In genomic region chr18:64027931-64028695, GRCh38 we compare ENCODE assay signal across 13 cellular contexts.
DNase-seq lines count a peak whose midpoint lies in the region; ATAC-seq, FAIRE-seq and TF ChIP-seq lines count a peak whose summit lies in the region.
"Had no signal": no experiment of that assay in that cellular context is flagged by ENCODE, and none has a peak within 500 bp of the region (broad histone marks: within the 10 kb centered on the region; RNA-seq: fewer than 3 reads in every experiment).

No MANE protein-coding gene starts in this region.

- no peak for FAIRE-seq in H54 (lab: Jason Lieb, UNC)
- FAIRE-seq: bronchial epithelial cell had no signal

- TF ChIP-seq CTCF in nephron progenitor cell (IDR thresholded peaks at IDR 0.05) = no peak

- H3K9me3 Mint-ChIP-seq in nephron progenitor cell = peaks cover 5% of the 10 kb centered on the region

- H3K4me3 Mint-ChIP-seq in nephron progenitor cell = no peak overlapping the region
- H3K4me3 Mint-ChIP-seq: activated CD8-positive, alpha-beta T cell treated with anti-CD3 and anti-CD28 coated beads, Interleukin-2, amount 10 ng/mL, durations not matched to agents 7 days and 5 days had no signal

- no peak for DNase-seq in nephron progenitor cell
- no peak for DNase-seq in T-helper 1 cell
- no peak for DNase-seq in H54 (ENCODE audit: insufficient read length, low spot score)
- no peak for DNase-seq in NCI-H345 treated with DMSO at 0.1 percent for 48 hours (lab: John Stamatoyannopoulos, UW; ENCODE audit: unreplicated experiment)
- DNase-seq: activated CD8-positive, alpha-beta T cell treated with anti-CD3 and anti-CD28 coated beads, Interleukin-2, amount 10 ng/mL, durations not matched to agents 7 days and 5 days; activated naive CD4-positive, alpha-beta T cell treated with Interleukin-2 at 50 U/mL for 16 hours; NCI-H2029 treated with DMSO at 0.1 percent for 48 hours; PC-3; stimulated activated CD4-positive, alpha-beta T cell treated with anti-CD3 and anti-CD28 coated beads, Interleukin-4, amount 100 ng/mL, for 4 hours had no signal

- H3K27me3 Mint-ChIP-seq in nephron progenitor cell (ENCODE audit: low read depth, poor library complexity) = peaks cover 2% of the 10 kb centered on the region

- TF ChIP-seq POLR2A in H54 (IDR thresholded peaks at IDR 0.05; ENCODE audit: low read depth, low read length) = no peak

- H3K4me1 Mint-ChIP-seq in nephron progenitor cell = peaks cover 43% of the 10 kb centered on the region

- H3K36me3 Mint-ChIP-seq in nephron progenitor cell (ENCODE audit: low read depth) = no peaks in the 10 kb centered on the region

- H3K27ac Mint-ChIP-seq in nephron progenitor cell = peak overlapping the region; percentile 94
- H3K27ac Mint-ChIP-seq: activated CD8-positive, alpha-beta T cell treated with anti-CD3 and anti-CD28 coated beads, Interleukin-2, amount 10 ng/mL, durations not matched to agents 7 days and 5 days had no signal

- ATAC-seq in GM18868 (IDR thresholded peaks at IDR 0.05; ENCODE audit: unreplicated experiment) (peak; percentile 89), GM21447 (IDR thresholded peaks at IDR 0.05; ENCODE audit: unreplicated experiment) (peak; percentile 89), HG03025 (IDR thresholded peaks at IDR 0.05; ENCODE audit: low FRiP score, unreplicated experiment) (peak; percentile 89)
- ATAC-seq: activated CD8-positive, alpha-beta T cell treated with anti-CD3 and anti-CD28 coated beads, Interleukin-2, amount 10 ng/mL, durations not matched to agents 7 days and 5 days; PC-3 had no signal
